1 cellular context compared by ENCODE assay signal in genomic region chr13:50994651-50995050, GRCh38.
TF ChIP-seq lines count a peak whose summit lies in the region.

No MANE protein-coding gene starts in this region.

TF ChIP-seq in SK-N-SH, 30 proteins besides CTCF, POLR2A, EP300 and RAD21 (continued from another document):
- TF ChIP-seq REST (IDR thresholded peaks at IDR 0.05; ENCODE audit: low read depth, low read length), result no peak
- no peak for TF ChIP-seq GATA2 (CRISPR knock-in tag; IDR thresholded peaks at IDR 0.05)
- no peak for TF ChIP-seq NRF1 (IDR thresholded peaks at IDR 0.05; ENCODE audit: low read depth, low read length)
- no peak for TF ChIP-seq RXRA (IDR thresholded peaks at IDR 0.05; ENCODE audit: borderline replicate concordance, low read depth)
